Comparison of ENCODE assay signal across 12 cellular contexts in genomic region chr1:17630048-17630830, GRCh38.
DNase-seq lines count a peak whose midpoint lies in the region; TF ChIP-seq lines count a peak whose summit lies in the region.
"Had no signal": no experiment of that assay in that cellular context is flagged by ENCODE, and none has a peak within 500 bp of the region (broad histone marks: within the 10 kb centered on the region; RNA-seq: fewer than 3 reads in every experiment).

No MANE protein-coding gene starts in this region.

- TF ChIP-seq CTCF in MCF 10A (IDR thresholded peaks at IDR 0.05; ENCODE audit: unreplicated experiment) (no peak), mammary epithelial cell (conservative IDR thresholded peaks at IDR 0.05 in 1 of 2, IDR thresholded peaks at IDR 0.05 in 1 of 2; ENCODE audit: extremely low read depth in 1 of 2, insufficient read depth in 1 of 2, low read depth in 1 of 2, low read length in 2 of 2) (no peak), epithelial cell of esophagus (IDR thresholded peaks at IDR 0.05; ENCODE audit: insufficient read depth, low read depth, low read length, missing control alignments) (no peak), WERI-Rb-1 (IDR thresholded peaks at IDR 0.05; ENCODE audit: low read depth, low read length) (no peak)

- no peak overlapping the region for H3K4me2 ChIP-seq in mammary epithelial cell (ENCODE audit: insufficient read depth, low read depth, low read length)
- H3K4me2 ChIP-seq: A549 had no signal

- H3K27ac Mint-ChIP-seq in MCF 10A (ENCODE audit: low read depth, unreplicated experiment): peak overlapping the region; percentile 66
- H3K27ac Mint-ChIP-seq: activated naive CD4-positive, alpha-beta T cell treated with anti-CD3 and anti-CD28 coated beads, Interleukin-2, amount 10 ng/mL, durations not matched to agents 7 days and 5 days; nephron had no signal

- H4K20me1 ChIP-seq in mammary epithelial cell (ENCODE audit: insufficient read depth, low read length): no peaks in the 10 kb centered on the region

- POLR2A ChIA-PET in MCF 10A (lab: Yijun Ruan, JAX): interaction anchor here (1.0 kb wide), 1 partner anchor 13 kb away, joined by 3 read pairs; no protein-coding TSS in a partner anchor

- no peaks in the 10 kb centered on the region for H3K27me3 Mint-ChIP-seq in MCF 10A (ENCODE audit: insufficient read depth, unreplicated experiment)
- H3K27me3 Mint-ChIP-seq: activated naive CD4-positive, alpha-beta T cell treated with anti-CD3 and anti-CD28 coated beads, Interleukin-2, amount 10 ng/mL, durations not matched to agents 7 days and 5 days had no signal

- no peaks in the 10 kb centered on the region for H3K79me2 ChIP-seq in mammary epithelial cell (ENCODE audit: insufficient read depth, low read length)

- H3K9ac ChIP-seq in mammary epithelial cell (ENCODE audit: insufficient read depth, low read length) (no peak overlapping the region), mucosa of rectum (ENCODE audit: low read depth in 1 of 2, low read length in 2 of 2) (peak overlapping the region in 1 of 2 donors; percentile 32)

- H2AFZ ChIP-seq in mammary epithelial cell (ENCODE audit: low read depth, low read length): no peak overlapping the region

- BruUV-seq in MCF 10A (replicated peaks; lab: Mats Ljungman, UMichigan) (no TSS peak), mammary epithelial cell (replicated peaks; lab: Mats Ljungman, UMichigan) (no TSS peak)

- H3K4me1 Mint-ChIP-seq in MCF 10A (ENCODE audit: insufficient read depth, unreplicated experiment): peaks cover 33% of the 10 kb centered on the region
- H3K4me1 Mint-ChIP-seq: activated naive CD4-positive, alpha-beta T cell treated with anti-CD3 and anti-CD28 coated beads, Interleukin-2, amount 10 ng/mL, durations not matched to agents 7 days and 5 days; nephron had no signal

- H3K9me3 Mint-ChIP-seq in MCF 10A (ENCODE audit: unreplicated experiment): no peaks in the 10 kb centered on the region
- H3K9me3 Mint-ChIP-seq: activated naive CD4-positive, alpha-beta T cell treated with anti-CD3 and anti-CD28 coated beads, Interleukin-2, amount 10 ng/mL, durations not matched to agents 7 days and 5 days; nephron had no signal

- H3K36me3 ChIP-seq in mammary epithelial cell (ENCODE audit: insufficient read depth, low read length) (no peaks in the 10 kb centered on the region), mucosa of rectum (ENCODE audit: control insufficient read depth in 2 of 2, insufficient read depth in 2 of 2, low read length in 2 of 2) (peaks cover 83 to 90% of the 10 kb centered on the region in 2 donors), WERI-Rb-1 (peaks cover 38% of the 10 kb centered on the region)

- H3K4me3 ChIP-seq in mammary epithelial cell (replicated peaks in 1 of 3; ENCODE audit: insufficient read depth in 1 of 3, low read depth in 2 of 3, low read length in 3 of 3) (no peak overlapping the region), epithelial cell of esophagus (ENCODE audit: low read length) (no peak overlapping the region), mucosa of rectum (ENCODE audit: low read length in 2 of 2) (no peak overlapping the region), WERI-Rb-1 (ENCODE audit: low read depth, low read length) (no peak overlapping the region)
- H3K4me3 ChIP-seq: A549 had no signal

- H3K27me3 ChIP-seq in mammary epithelial cell (ENCODE audit: insufficient read depth, low read length) (no peaks in the 10 kb centered on the region), mucosa of rectum (ENCODE audit: control insufficient read depth in 2 of 2, insufficient read depth in 2 of 2, low read length in 2 of 2) (no peaks in the 10 kb centered on the region), WERI-Rb-1 (ENCODE audit: insufficient read depth, low read depth, severe bottlenecking) (no peaks in the 10 kb centered on the region)

- 81% methylated on average over 16 of the region's 16 CpGs for WGBS in mammary epithelial cell (ENCODE audit: low coverage, missing lambda C conversion rate)

- no peaks in the 10 kb centered on the region for H3K9me3 ChIP-seq in mammary epithelial cell (replicated peaks; ENCODE audit: insufficient read depth, low read length)
- H3K9me3 ChIP-seq in mucosa of rectum (ENCODE audit: control insufficient read depth in 2 of 2, low read length in 2 of 2): no peaks in the 10 kb centered on the region
- no peaks in the 10 kb centered on the region for H3K9me3 ChIP-seq in WERI-Rb-1 (ENCODE audit: severe bottlenecking)
- H3K9me3 ChIP-seq: A549 had no signal

- CTCF ChIA-PET in MCF 10A (lab: Yijun Ruan, JAX): interaction anchor here (0.5 to 0.8 kb wide), 4 partner anchors 24 to 949 kb away, joined by 3 to 4 read pairs (median 3); no protein-coding TSS in a partner anchor
- CTCF ChIA-PET in mammary epithelial cell (lab: Charles Lee; ENCODE audit: low non-redundant PET): no interaction called here

- peak overlapping the region; percentile 28 for H3K4me3 Mint-ChIP-seq in MCF 10A (ENCODE audit: unreplicated experiment)
- H3K4me3 Mint-ChIP-seq: activated naive CD4-positive, alpha-beta T cell treated with anti-CD3 and anti-CD28 coated beads, Interleukin-2, amount 10 ng/mL, durations not matched to agents 7 days and 5 days; nephron had no signal

- in situ Hi-C loops in mammary epithelial cell (cut with MboI; ENCODE audit: low sequenced_read_pairs in 2 of 2): no loop called here

- peaks cover 16% of the 10 kb centered on the region for H3K4me1 ChIP-seq in mammary epithelial cell (ENCODE audit: insufficient read depth, low read length)
- no peaks in the 10 kb centered on the region for H3K4me1 ChIP-seq in mucosa of rectum (ENCODE audit: control insufficient read depth in 2 of 2, insufficient read depth in 2 of 2, low read length in 2 of 2)

- DNase-seq in MCF 10A (ENCODE audit: unreplicated experiment) (peak; percentile 93), mammary epithelial cell (no peak), epithelial cell of esophagus (ENCODE audit: low read depth) (peak; percentile 48), ureter (ENCODE audit: low spot score) (peak; percentile 64), WERI-Rb-1 (no peak), HuH-7 (ENCODE audit: low spot score) (no peak)
- no peak for DNase-seq in activated T-cell treated with anti-CD3 and anti-CD28 coated beads, Interleukin-2, amount 50 U/mL, for 1 hour
- DNase-seq: activated naive CD4-positive, alpha-beta T cell treated with anti-CD3 and anti-CD28 coated beads, Interleukin-2, amount 10 ng/mL, durations not matched to agents 7 days and 5 days; NCI-H2227 treated with DMSO at 0.1 percent for 48 hours had no signal

- intact Hi-C loops in MCF 10A (cut with micrococcal nuclease): no loop called here
- intact Hi-C loops in mammary epithelial cell (cut with micrococcal nuclease): no loop called here

- peaks cover 5% of the 10 kb centered on the region for H3K36me3 Mint-ChIP-seq in MCF 10A (ENCODE audit: insufficient read depth, unreplicated experiment)
- H3K36me3 Mint-ChIP-seq: activated naive CD4-positive, alpha-beta T cell treated with anti-CD3 and anti-CD28 coated beads, Interleukin-2, amount 10 ng/mL, durations not matched to agents 7 days and 5 days had no signal

- H3K27ac ChIP-seq in mammary epithelial cell (ENCODE audit: insufficient read depth, low read depth, low read length) (no peak overlapping the region), mucosa of rectum (ENCODE audit: low read depth in 2 of 2, low read length in 2 of 2) (peak overlapping the region; percentile 16 to 35), WERI-Rb-1 (no peak overlapping the region)
- H3K27ac ChIP-seq: A549 had no signal

- dilution Hi-C loops in mammary epithelial cell (cut with HindIII; ENCODE audit: low sequenced_read_pairs): no loop called here

Comparison
In these comparisons a context has a peak if more than half of its experiments do, and no peak if none do; other contexts are left out.
1. DNase-seq: peak in MCF 10A (single experiment), epithelial cell of esophagus (single experiment) and ureter (single experiment); none in mammary epithelial cell (single experiment), WERI-Rb-1 (single experiment), activated T-cell treated with anti-CD3 and anti-CD28 coated beads, Interleukin-2, amount 50 U/mL, for 1 hour (single experiment) and HuH-7 (single experiment).
2. H3K27ac ChIP-seq: peak in mucosa of rectum (2 of 2); none in mammary epithelial cell (single experiment) and WERI-Rb-1 (single experiment).